In the genomic region with DNA sequence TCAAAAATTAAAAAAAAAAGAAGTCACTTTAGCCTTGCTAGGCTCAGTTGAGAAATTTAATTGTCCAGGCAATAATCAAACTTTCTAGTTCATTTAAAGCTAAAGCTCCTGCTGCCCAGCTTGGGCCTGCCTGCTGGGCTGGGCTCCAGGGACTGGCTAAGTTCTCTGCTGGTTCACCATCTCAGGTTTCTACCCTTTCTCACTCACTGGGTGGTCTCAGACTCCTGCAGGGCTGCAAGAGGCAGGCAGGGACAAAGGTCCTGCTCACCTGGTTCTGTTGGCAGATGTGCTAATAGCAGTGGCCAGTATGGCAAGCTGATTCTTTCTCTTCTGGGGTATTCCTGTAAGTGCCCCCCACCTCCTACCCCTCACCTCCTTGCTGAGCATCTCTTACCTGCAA, we compare ENCODE assay signal across 22 cellular contexts. TPM values are rescaled to one million over a fixed set of nuclear protein-coding genes. Genes with fewer than 3 reads are reported as not detected.
DNase-seq lines count a peak whose midpoint lies in the region; ATAC-seq and TF ChIP-seq lines count a peak whose summit lies in the region.
"Had no signal": no experiment of that assay in that cellular context is flagged by ENCODE, and none has a peak within 500 bp of the region (broad histone marks: within the 10 kb centered on the region; RNA-seq: fewer than 3 reads in every experiment).

No MANE protein-coding gene starts in this region.

- CTCF ChIA-PET in CD4-positive, alpha-beta T cell (lab: Charles Lee), result no interaction called here

- in situ Hi-C loops in ACHN (cut with HindIII; ENCODE audit: low pct_ligation_motif_present, low pct_unique_long_range_greater_than_20kb, low sequenced_read_pairs), result no loop called here

- H3K4me3 ChIP-seq in H7 (ENCODE audit: insufficient read depth, low read depth, low read length), result no peak overlapping the region
- no peak overlapping the region for H3K4me3 ChIP-seq in SJCRH30
- H3K4me3 ChIP-seq in aorta (ENCODE audit: low read length in 2 of 2), result no peak overlapping the region
- H3K4me3 ChIP-seq: BLaER1 treated with 17β-estradiol and CSF1 and Interleukin-3, amounts not matched to agents 10 nM and 100 nM; MG63 had no signal

- H3K36me3 ChIP-seq in H7 (replicated peaks; ENCODE audit: control insufficient read depth, insufficient read depth, low read length) (no peaks in the 10 kb centered on the region), SJCRH30 (no peaks in the 10 kb centered on the region; the same call in 1 of the 2 replicates), aorta (ENCODE audit: control insufficient read depth in 1 of 2, insufficient read depth in 2 of 2, low read length in 1 of 2) (no peaks in the 10 kb centered on the region)
- H3K36me3 ChIP-seq: MG63 had no signal

- ATAC-seq in CD4-positive, alpha-beta T cell (ENCODE audit: poor library complexity), result no peak
- ATAC-seq in HG02588 (IDR thresholded peaks at IDR 0.05; ENCODE audit: unreplicated experiment), result no peak
- ATAC-seq in aorta (ENCODE audit: low FRiP score), result no peak
- no peak for ATAC-seq in HG02642 (IDR thresholded peaks at IDR 0.05; ENCODE audit: poor library complexity, unreplicated experiment)

- POLR2A ChIA-PET in CD4-positive, alpha-beta T cell (lab: Charles Lee), result no interaction called here

- peak overlapping the region; percentile 15 for H3K4me3 Mint-ChIP-seq in CD4-positive, alpha-beta T cell
- H3K4me3 Mint-ChIP-seq: IgD-negative memory B cell had no signal

- no peak overlapping the region for H3K27ac Mint-ChIP-seq in CD4-positive, alpha-beta T cell
- H3K27ac Mint-ChIP-seq: IgD-negative memory B cell had no signal

- H3K27me3 Mint-ChIP-seq in CD4-positive, alpha-beta T cell, result no peaks in the 10 kb centered on the region
- H3K27me3 Mint-ChIP-seq: CD8-positive, alpha-beta memory T cell; IgD-negative memory B cell had no signal

- H3K36me3 Mint-ChIP-seq in CD4-positive, alpha-beta T cell (ENCODE audit: low read depth), result peaks cover 77% of the 10 kb centered on the region
- H3K36me3 Mint-ChIP-seq: IgD-negative memory B cell had no signal

- peaks cover 7% of the 10 kb centered on the region for H3K4me1 Mint-ChIP-seq in CD4-positive, alpha-beta T cell (ENCODE audit: low read depth)
- H3K4me1 Mint-ChIP-seq: IgD-negative memory B cell had no signal

- no peak for DNase-seq in CD4-positive, alpha-beta T cell
- peak; percentile 66 for DNase-seq in H7
- peak; percentile 70 to 80 for DNase-seq in SJCRH30
- peak; percentile 58 for DNase-seq in left kidney (ENCODE audit: low read depth, low spot score)
- no peak for DNase-seq in aorta
- DNase-seq in ACHN, result no peak
- DNase-seq: CD8-positive, alpha-beta memory T cell; DMS53; EL; Kasumi-1; MG63; NCI-H1092; NCI-H1436 treated with DMSO at 0.1 percent for 48 hours; NCI-H2081; NCI-H446 treated with DMSO at 0.1 percent for 48 hours; NCI-H748 treated with DMSO at 0.1 percent for 48 hours; SHP77; SK-N-SH had no signal

- no peaks in the 10 kb centered on the region for H3K9me3 Mint-ChIP-seq in CD4-positive, alpha-beta T cell
- H3K9me3 Mint-ChIP-seq: CD8-positive, alpha-beta memory T cell; IgD-negative memory B cell had no signal

- H3K27ac ChIP-seq in CD4-positive, alpha-beta T cell (ENCODE audit: low read depth, low read length), result no peak overlapping the region
- no peak overlapping the region for H3K27ac ChIP-seq in SJCRH30
- no peak overlapping the region for H3K27ac ChIP-seq in aorta (ENCODE audit: low read depth in 1 of 2, low read length in 2 of 2)
- H3K27ac ChIP-seq: BLaER1 treated with 17β-estradiol and CSF1 and Interleukin-3, amounts not matched to agents 10 nM and 100 nM had no signal

- H3K9me3 ChIP-seq in CD4-positive, alpha-beta T cell (ENCODE audit: control insufficient read depth, low read length), result no peaks in the 10 kb centered on the region
- H3K9me3 ChIP-seq in SJCRH30 (replicated peaks) (0 out of 2 replicates have a peak, but pooled peaks cover 3% of the 10 kb centered on the region), aorta (ENCODE audit: control insufficient read depth, low read length) (no peaks in the 10 kb centered on the region)
- H3K9me3 ChIP-seq: BLaER1 treated with 17β-estradiol and CSF1 and Interleukin-3, amounts not matched to agents 10 nM and 100 nM; MG63; SK-N-SH had no signal

- TF ChIP-seq CTCF in CD4-positive, alpha-beta T cell (IDR thresholded peaks at IDR 0.05), result no peak

- peaks cover 23% of the 10 kb centered on the region for H3K4me1 ChIP-seq in SJCRH30
- no peaks in the 10 kb centered on the region for H3K4me1 ChIP-seq in aorta (ENCODE audit: control insufficient read depth in 1 of 2, insufficient read depth in 2 of 2, low read length in 2 of 2)

- intact Hi-C loops in CD4-positive, alpha-beta T cell (cut with DNase I, micrococcal nuclease), result no loop called here
- intact Hi-C loops in aorta (cut with DNase I), result no loop called here

- no peaks in the 10 kb centered on the region for H3K27me3 ChIP-seq in CD4-positive, alpha-beta T cell (ENCODE audit: control insufficient read depth, insufficient read depth, low read length)
- H3K27me3 ChIP-seq in H7 (ENCODE audit: control insufficient read depth, insufficient read depth, low read length), result peaks cover 2% of the 10 kb centered on the region; the same call in 1 of the 2 replicates
- H3K27me3 ChIP-seq in SJCRH30, result no peaks in the 10 kb centered on the region
- no peaks in the 10 kb centered on the region for H3K27me3 ChIP-seq in aorta (ENCODE audit: control insufficient read depth in 1 of 2, insufficient read depth in 2 of 2, low read length in 1 of 2)
- H3K27me3 ChIP-seq: BLaER1 treated with 17β-estradiol and CSF1 and Interleukin-3, amounts not matched to agents 10 nM and 100 nM; MG63 had no signal

RNA-seq across cellular contexts. Expression of a gene that starts 21.2 kb away (rescaled TPM):
- 10 to 100 TPM; 52.7 to 55.2 TPM for total RNA-seq in CD4-positive, alpha-beta T cell
- 59.7 and 60.8 TPM in 2 replicates for total RNA-seq in H7 (2014; rRNA removed; shearing (Covaris generic))
- 188 and 199 TPM in 2 replicates for total RNA-seq in SJCRH30 (2014; rRNA removed; shearing (Covaris generic))
- 10 to 100 TPM; 68.1 to 72.6 TPM for total RNA-seq in aorta
- 10 to 100 TPM; 82.4 to 95.9 TPM for polyA plus RNA-seq in aorta

RNA-seq across cellular contexts. Expression of a gene that starts 35.2 kb away (rescaled TPM):
- total RNA-seq in CD4-positive, alpha-beta T cell, result 10 to 100 TPM; 37.0 to 39.8 TPM
- not detected in 2 replicates for total RNA-seq in H7 (2014; rRNA removed; shearing (Covaris generic))
- total RNA-seq in SJCRH30 (2014; rRNA removed; shearing (Covaris generic)), result 4.9 and 5.1 TPM in 2 replicates
- total RNA-seq in aorta, result 1 to 10 TPM; 2.4 to 3.4 TPM
- 1 to 10 TPM in 1 of 2 donors, under 1 TPM in 1; 0.20 to 1.3 TPM for polyA plus RNA-seq in aorta
- polyA plus RNA-seq: SK-N-SH had no signal

RNA-seq across cellular contexts. Expression of a gene that starts 54.8 kb away (rescaled TPM):
- total RNA-seq in CD4-positive, alpha-beta T cell, result 10 to 100 TPM; 20.7 to 21.8 TPM
- total RNA-seq in H7 (2014; rRNA removed; shearing (Covaris generic)), result 71.1 and 100 TPM in 2 replicates
- total RNA-seq in SJCRH30 (2014; rRNA removed; shearing (Covaris generic)), result 158 and 167 TPM in 2 replicates
- total RNA-seq in aorta, result 10 to 100 TPM; 16.8 to 21.7 TPM
- 10 to 100 TPM in 1 of 2 donors, 1 to 10 TPM in 1; 6.5 to 11.1 TPM for polyA plus RNA-seq in aorta

RNA-seq across cellular contexts. Expression of a gene that starts 55.2 kb away (rescaled TPM):
- total RNA-seq in CD4-positive, alpha-beta T cell, result under 1 TPM; 0.25 to 0.36 TPM
- total RNA-seq in H7 (2014; rRNA removed; shearing (Covaris generic)), result 158 and 160 TPM in 2 replicates
- total RNA-seq in SJCRH30 (2014; rRNA removed; shearing (Covaris generic)), result 225 and 240 TPM in 2 replicates
- 1 to 10 TPM in 1 of 2 donors, under 1 TPM in 1; 0.26 to 2.1 TPM for total RNA-seq in aorta
- polyA plus RNA-seq in aorta, result under 1 TPM; 0.75 to 0.77 TPM

Comparison
In these comparisons a context has a peak if more than half of its experiments do, and no peak if none do; other contexts are left out.
1. DNase-seq: peak in H7 (single experiment), SJCRH30 (2 of 2) and left kidney (single experiment); none in CD4-positive, alpha-beta T cell (0 of 10), aorta (0 of 2) and ACHN (single experiment).